Comparison of ENCODE assay signal across 8 cellular contexts in genomic region chr2:134261398-134262131, GRCh38. TPM values are rescaled to one million over a fixed set of nuclear protein-coding genes. Genes with fewer than 3 reads are reported as not detected.
DNase-seq lines count a peak whose midpoint lies in the region; ATAC-seq and TF ChIP-seq lines count a peak whose summit lies in the region.

No MANE protein-coding gene starts in this region.

- no peak overlapping the region for H3K27ac Mint-ChIP-seq in activated naive CD4-positive, alpha-beta T cell treated with anti-CD3 and anti-CD28 coated beads for 36 hours

- no peaks in the 10 kb centered on the region for H3K36me3 ChIP-seq in skeletal muscle satellite cell (ENCODE audit: insufficient read depth, low read length)

- H3K9me3 Mint-ChIP-seq in activated naive CD4-positive, alpha-beta T cell treated with anti-CD3 and anti-CD28 coated beads for 36 hours: no peaks in the 10 kb centered on the region

- peaks cover 29% of the 10 kb centered on the region for H3K4me1 ChIP-seq in skeletal muscle satellite cell (ENCODE audit: control insufficient read depth, insufficient read depth, low read length)

- TF ChIP-seq CTCF in cardiac fibroblast (IDR thresholded peaks at IDR 0.05; ENCODE audit: low read depth, low read length): no peak

- H3K27me3 ChIP-seq in skeletal muscle satellite cell (ENCODE audit: control insufficient read depth, insufficient read depth, low read length): no peaks in the 10 kb centered on the region

- H3K9me3 ChIP-seq in skeletal muscle satellite cell (replicated peaks; ENCODE audit: low read length): no peaks in the 10 kb centered on the region

- ATAC-seq in HG03342 (IDR thresholded peaks at IDR 0.05; ENCODE audit: unreplicated experiment): peak; percentile 73

- no peak overlapping the region for H3K4me3 Mint-ChIP-seq in activated naive CD4-positive, alpha-beta T cell treated with anti-CD3 and anti-CD28 coated beads for 36 hours

- no peak overlapping the region for H3K9ac ChIP-seq in skeletal muscle satellite cell (ENCODE audit: low read depth, low read length)

- intact Hi-C loops in activated naive CD4-positive, alpha-beta T cell treated with anti-CD3 and anti-CD28 coated beads for 36 hours (cut with micrococcal nuclease): loop anchor here (1.0 kb wide), 1 partner anchor 10 kb away; no protein-coding TSS in a partner anchor

- no peaks in the 10 kb centered on the region for H3K27me3 Mint-ChIP-seq in activated naive CD4-positive, alpha-beta T cell treated with anti-CD3 and anti-CD28 coated beads for 36 hours (ENCODE audit: low read depth)

- H3K4me1 Mint-ChIP-seq in activated naive CD4-positive, alpha-beta T cell treated with anti-CD3 and anti-CD28 coated beads for 36 hours (ENCODE audit: low read depth): peaks cover 66% of the 10 kb centered on the region

- CTCF ChIA-PET in activated naive CD4-positive, alpha-beta T cell treated with anti-CD3 and anti-CD28 coated beads for 36 hours (lab: Charles Lee): interaction anchor here (0.6 to 2.7 kb wide), 4 partner anchors 16 to 150 kb away, joined by 3 to 14 read pairs (median 4); no protein-coding TSS in a partner anchor

- no peaks in the 10 kb centered on the region for H3K36me3 Mint-ChIP-seq in activated naive CD4-positive, alpha-beta T cell treated with anti-CD3 and anti-CD28 coated beads for 36 hours (ENCODE audit: low read depth)

- H3K4me3 ChIP-seq in cardiac fibroblast (replicated peaks in 1 of 2; ENCODE audit: low read depth in 2 of 2, low read length in 2 of 2) (no peak overlapping the region), skeletal muscle satellite cell (ENCODE audit: low read length) (no peak overlapping the region)

- peak overlapping the region; percentile 3 for H3K4me2 ChIP-seq in skeletal muscle satellite cell (ENCODE audit: low read length)

- DNase-seq in activated naive CD4-positive, alpha-beta T cell treated with anti-CD3 and anti-CD28 coated beads for 36 hours: peak; percentile 43
- DNase-seq in activated naive CD4-positive, alpha-beta T cell treated with anti-CD3 and anti-CD28 coated beads, Interleukin-2, amount 50 U/mL, for 16 hours: no peak
- DNase-seq in cardiac fibroblast (ENCODE audit: low read depth in 2 of 2) (peak; percentile 64 to 88), cortex of kidney (lab: John Stamatoyannopoulos, UW) (no peak), mucosa of gallbladder (ENCODE audit: low spot score) (no peak), HuH-7.5 (ENCODE audit: low spot score) (no peak)

RNA-seq across cellular contexts. Expression of gene MGAT5, which starts 7.7 kb away (rescaled TPM):
- 10 to 100 TPM; 11.6 to 13.0 TPM for total RNA-seq in activated naive CD4-positive, alpha-beta T cell treated with anti-CD3 and anti-CD28 coated beads for 36 hours
- total RNA-seq in skeletal muscle satellite cell (2012; rRNA removed): 24.3 and 42.6 TPM in 2 replicates
- total RNA-seq in mucosa of gallbladder: 152 TPM

Comparison
In these comparisons a context has a peak if more than half of its experiments do, and no peak if none do; other contexts are left out.
1. DNase-seq: peak in activated naive CD4-positive, alpha-beta T cell treated with anti-CD3 and anti-CD28 coated beads for 36 hours (single experiment) and cardiac fibroblast (2 of 2); none in activated naive CD4-positive, alpha-beta T cell treated with anti-CD3 and anti-CD28 coated beads, Interleukin-2, amount 50 U/mL, for 16 hours (single experiment), cortex of kidney (single experiment), mucosa of gallbladder (single experiment) and HuH-7.5 (single experiment).
2. RNA of gene MGAT5, which starts 7.7 kb away (total RNA-seq): 152 TPM in mucosa of gallbladder (single experiment); 11.6 to 13.0 TPM in activated naive CD4-positive, alpha-beta T cell treated with anti-CD3 and anti-CD28 coated beads for 36 hours; every median in the first group is over 10 times any median in the second.